8 cellular contexts compared by ENCODE assay signal in genomic region chr6:5005038-5005433, GRCh38. TPM values are rescaled to one million over a fixed set of nuclear protein-coding genes. Genes with fewer than 3 reads are reported as not detected.
A peak's percentile ranks its signal among the peaks of the same experiment; 100 is the strongest.
DNase-seq lines count a peak whose midpoint lies in the region; ATAC-seq and TF ChIP-seq lines count a peak whose summit lies in the region.
"Not testable (repeated sequence)": the region's sequence is repeated elsewhere in the genome, so short reads cannot be mapped to it uniquely, and the experiment has no call there.

No MANE protein-coding gene starts in this region.

- not testable (repeated sequence) for H3K27me3 ChIP-seq in BLaER1 treated with 17β-estradiol and CSF1 and Interleukin-3, amounts not matched to agents 10 nM and 100 nM; HCT116 (ENCODE audit: insufficient read depth, low read length); PC-3 (ENCODE audit: low read length); iPS-20b (ENCODE audit: insufficient read depth, low read length); neural progenitor cell

- TF ChIP-seq RAD21 in HCT116 (IDR thresholded peaks at IDR 0.05; ENCODE audit: low read depth) = not testable (repeated sequence)

- peaks cover 7 to 19% (median 16%) of the 10 kb centered on the region in 10 experiments; a peak in 19 of 20 replicates for H3K4me1 ChIP-seq in BLaER1 treated with 17β-estradiol and CSF1 and Interleukin-3, amounts not matched to agents 10 nM and 100 nM
- peaks cover 0 to 17% of the 10 kb centered on the region in 2 experiments; a peak in 2 of 4 replicates for H3K4me1 ChIP-seq in HCT116 (ENCODE audit: control insufficient read depth in 1 of 2, insufficient read depth in 2 of 2, low read length in 2 of 2)
- peaks cover 11% of the 10 kb centered on the region; the same call in 1 of the 2 replicates for H3K4me1 ChIP-seq in PC-3 (ENCODE audit: insufficient read depth, low read length)
- H3K4me1 ChIP-seq in iPS-20b (ENCODE audit: insufficient read depth, low read length); neural progenitor cell: not testable (repeated sequence)

- H3K36me3 ChIP-seq in BLaER1 treated with 17β-estradiol and CSF1 and Interleukin-3, amounts not matched to agents 10 nM and 100 nM = peaks cover 0 to 25% (median 21%) of the 10 kb centered on the region in 11 experiments; a peak in 21 of 22 replicates
- not testable (repeated sequence) for H3K36me3 ChIP-seq in HCT116 (ENCODE audit: control insufficient read depth in 1 of 2, insufficient read depth in 2 of 2, low read length in 2 of 2); neural progenitor cell
- H3K36me3 ChIP-seq in PC-3 (ENCODE audit: low read depth, low read length) = peaks cover 12% of the 10 kb centered on the region; the same call in 1 of the 2 replicates
- H3K36me3 ChIP-seq in iPS-20b (ENCODE audit: insufficient read depth, low read depth, low read length) = peaks cover 12% of the 10 kb centered on the region

- not testable (repeated sequence) for DNase-seq in HCT116 (ENCODE audit: low read depth, low spot score); PC-3; activated CD8-positive, alpha-beta T cell treated with anti-CD3 and anti-CD28 coated beads, Interleukin-2, amount 10 ng/mL, durations not matched to agents 7 days and 5 days; activated naive CD8-positive, alpha-beta T cell treated with anti-CD3 and anti-CD28 coated beads, Interleukin-2, amount 50 U/mL, for 24 hours; neural progenitor cell (ENCODE audit: low spot score)

- H3K27ac Mint-ChIP-seq in activated CD8-positive, alpha-beta T cell treated with anti-CD3 and anti-CD28 coated beads, Interleukin-2, amount 10 ng/mL, durations not matched to agents 7 days and 5 days = peak overlapping the region; percentile 15
- peak overlapping the region; percentile 97 for H3K27ac Mint-ChIP-seq in activated naive CD8-positive, alpha-beta T cell treated with anti-CD3 and anti-CD28 coated beads, Interleukin-2, amount 50 U/mL, for 24 hours
- not testable (repeated sequence) for H3K27ac Mint-ChIP-seq in neural progenitor cell
- H3K27ac Mint-ChIP-seq in stimulated activated memory B cell treated with anti-CD40 and anti-IgM and Interleukin-4, amounts not matched to agents 10 μg/mL and 1 μg/mL and 100 μg/mL, for 72 hours = peak overlapping the region; percentile 97

- H3K4me3 ChIP-seq in BLaER1 treated with 17β-estradiol and CSF1 and Interleukin-3, amounts not matched to agents 10 nM and 100 nM; HCT116 (replicated peaks in 1 of 2; ENCODE audit: low read depth in 1 of 2, low read length in 2 of 2); PC-3 (ENCODE audit: low read length); neural progenitor cell: not testable (repeated sequence)
- 0 out of 2 replicates have a peak overlapping the region, but pooled peaks have one; percentile 97 for H3K4me3 ChIP-seq in iPS-20b (ENCODE audit: low read length)

- not testable (repeated sequence) for H2AFZ ChIP-seq in HCT116 (ENCODE audit: low read depth, low read length, poor library complexity, severe bottlenecking); PC-3 (ENCODE audit: low read length)
- H2AFZ ChIP-seq in neural progenitor cell (replicated peaks) = peak overlapping the region; percentile 87

- H3K4me3 Mint-ChIP-seq in activated CD8-positive, alpha-beta T cell treated with anti-CD3 and anti-CD28 coated beads, Interleukin-2, amount 10 ng/mL, durations not matched to agents 7 days and 5 days; stimulated activated memory B cell treated with anti-CD40 and anti-IgM and Interleukin-4, amounts not matched to agents 10 μg/mL and 1 μg/mL and 100 μg/mL, for 72 hours: not testable (repeated sequence)
- H3K4me3 Mint-ChIP-seq in activated naive CD8-positive, alpha-beta T cell treated with anti-CD3 and anti-CD28 coated beads, Interleukin-2, amount 50 U/mL, for 24 hours = peak overlapping the region; percentile 11
- H3K4me3 Mint-ChIP-seq in neural progenitor cell = peak overlapping the region; percentile 91

- ATAC-seq in HCT116; PC-3; activated CD8-positive, alpha-beta T cell treated with anti-CD3 and anti-CD28 coated beads, Interleukin-2, amount 10 ng/mL, durations not matched to agents 7 days and 5 days; activated naive CD8-positive, alpha-beta T cell treated with anti-CD3 and anti-CD28 coated beads, Interleukin-2, amount 50 U/mL, for 24 hours; stimulated activated memory B cell treated with anti-CD40 and anti-IgM and Interleukin-4, amounts not matched to agents 10 μg/mL and 1 μg/mL and 100 μg/mL, for 72 hours: not testable (repeated sequence)

- intact Hi-C loops in HCT116 (cut with micrococcal nuclease); PC-3 (cut with micrococcal nuclease): not testable (repeated sequence)

- BruUV-seq in HCT116 (replicated peaks; lab: Mats Ljungman, UMichigan); PC-3 (replicated peaks; lab: Mats Ljungman, UMichigan): not testable (repeated sequence)

- TF ChIP-seq CTCF in HCT116 (IDR thresholded peaks at IDR 0.05 in 2 of 3, conservative IDR thresholded peaks at IDR 0.05 in 1 of 3; ENCODE audit: borderline replicate concordance in 1 of 3, insufficient read depth in 1 of 3, low read depth in 2 of 3, low read length in 2 of 3); PC-3 (conservative IDR thresholded peaks at IDR 0.05; ENCODE audit: low read depth, low read length); neural progenitor cell (IDR thresholded peaks at IDR 0.05): not testable (repeated sequence)

- peak overlapping the region in 1 of 11 experiments; percentile 92; a peak in 1 of 22 replicates for H3K9ac ChIP-seq in BLaER1 treated with 17β-estradiol and CSF1 and Interleukin-3, amounts not matched to agents 10 nM and 100 nM
- H3K9ac ChIP-seq in HCT116 (ENCODE audit: low read length); PC-3 (ENCODE audit: low read length); iPS-20b (ENCODE audit: low read depth, low read length); neural progenitor cell: not testable (repeated sequence)

- H4K20me1 ChIP-seq in BLaER1 treated with 17β-estradiol and CSF1 and Interleukin-3, amounts not matched to agents 10 nM and 100 nM; HCT116 (ENCODE audit: insufficient read depth); PC-3 (ENCODE audit: low read length); neural progenitor cell (ENCODE audit: low read depth): not testable (repeated sequence)

- H3K9me3 Mint-ChIP-seq in activated CD8-positive, alpha-beta T cell treated with anti-CD3 and anti-CD28 coated beads, Interleukin-2, amount 10 ng/mL, durations not matched to agents 7 days and 5 days (ENCODE audit: insufficient read depth); activated naive CD8-positive, alpha-beta T cell treated with anti-CD3 and anti-CD28 coated beads, Interleukin-2, amount 50 U/mL, for 24 hours; neural progenitor cell; stimulated activated memory B cell treated with anti-CD40 and anti-IgM and Interleukin-4, amounts not matched to agents 10 μg/mL and 1 μg/mL and 100 μg/mL, for 72 hours: not testable (repeated sequence)

- H3K4me2 ChIP-seq in BLaER1 treated with 17β-estradiol and CSF1 and Interleukin-3, amounts not matched to agents 10 nM and 100 nM = peak overlapping the region in 10 of 11 experiments; percentile 79 to 97 (median 87); a peak in 13 of 22 replicates
- H3K4me2 ChIP-seq in HCT116 (ENCODE audit: low read length) (peak overlapping the region; percentile 98), PC-3 (ENCODE audit: low read length) (peak overlapping the region; percentile 93; the same call in 1 of the 2 replicates), neural progenitor cell (peak overlapping the region; percentile 79)

- POLR2A ChIA-PET in HCT116 (lab: Charles Lee); PC-3 (lab: Charles Lee; ENCODE audit: unreplicated experiment); activated CD8-positive, alpha-beta T cell treated with anti-CD3 and anti-CD28 coated beads, Interleukin-2, amount 10 ng/mL, durations not matched to agents 7 days and 5 days (lab: Charles Lee): not testable (repeated sequence)

- not testable (repeated sequence) for H3K79me2 ChIP-seq in HCT116 (ENCODE audit: insufficient read depth, low read length); PC-3 (ENCODE audit: low read length); neural progenitor cell (ENCODE audit: low read depth)

- not testable (repeated sequence) for H3K9me2 ChIP-seq in HCT116 (ENCODE audit: insufficient read depth); PC-3 (replicated peaks; ENCODE audit: low read length)

- not testable (repeated sequence) for H3K27me3 Mint-ChIP-seq in activated CD8-positive, alpha-beta T cell treated with anti-CD3 and anti-CD28 coated beads, Interleukin-2, amount 10 ng/mL, durations not matched to agents 7 days and 5 days (ENCODE audit: low read depth); activated naive CD8-positive, alpha-beta T cell treated with anti-CD3 and anti-CD28 coated beads, Interleukin-2, amount 50 U/mL, for 24 hours; neural progenitor cell (ENCODE audit: insufficient read depth, low read depth); stimulated activated memory B cell treated with anti-CD40 and anti-IgM and Interleukin-4, amounts not matched to agents 10 μg/mL and 1 μg/mL and 100 μg/mL, for 72 hours

- H3K9me3 ChIP-seq in BLaER1 treated with 17β-estradiol and CSF1 and Interleukin-3, amounts not matched to agents 10 nM and 100 nM (replicated peaks in 1 of 11); HCT116 (ENCODE audit: control insufficient read depth in 1 of 2, insufficient read depth in 1 of 2, low read depth in 1 of 2, low read length in 2 of 2); PC-3 (ENCODE audit: low read length); iPS-20b (ENCODE audit: insufficient read depth, low read depth, low read length); neural progenitor cell (ENCODE audit: low read depth): not testable (repeated sequence)

- not testable (repeated sequence) for H3F3A ChIP-seq in PC-3 (ENCODE audit: low read length, unreplicated experiment); neural progenitor cell (ENCODE audit: low read depth)

- H3K36me3 Mint-ChIP-seq in activated CD8-positive, alpha-beta T cell treated with anti-CD3 and anti-CD28 coated beads, Interleukin-2, amount 10 ng/mL, durations not matched to agents 7 days and 5 days (ENCODE audit: low read depth); neural progenitor cell; stimulated activated memory B cell treated with anti-CD40 and anti-IgM and Interleukin-4, amounts not matched to agents 10 μg/mL and 1 μg/mL and 100 μg/mL, for 72 hours: not testable (repeated sequence)
- H3K36me3 Mint-ChIP-seq in activated naive CD8-positive, alpha-beta T cell treated with anti-CD3 and anti-CD28 coated beads, Interleukin-2, amount 50 U/mL, for 24 hours (ENCODE audit: low read depth) = peaks cover 16% of the 10 kb centered on the region

- H3K4me1 Mint-ChIP-seq in activated CD8-positive, alpha-beta T cell treated with anti-CD3 and anti-CD28 coated beads, Interleukin-2, amount 10 ng/mL, durations not matched to agents 7 days and 5 days (ENCODE audit: low read depth) = peaks cover 24% of the 10 kb centered on the region
- H3K4me1 Mint-ChIP-seq in activated naive CD8-positive, alpha-beta T cell treated with anti-CD3 and anti-CD28 coated beads, Interleukin-2, amount 50 U/mL, for 24 hours = peaks cover 23% of the 10 kb centered on the region
- peaks cover 10% of the 10 kb centered on the region for H3K4me1 Mint-ChIP-seq in neural progenitor cell
- H3K4me1 Mint-ChIP-seq in stimulated activated memory B cell treated with anti-CD40 and anti-IgM and Interleukin-4, amounts not matched to agents 10 μg/mL and 1 μg/mL and 100 μg/mL, for 72 hours = not testable (repeated sequence)

- not testable (repeated sequence) for TF ChIP-seq POLR2A in HCT116 (IDR thresholded peaks at IDR 0.05; ENCODE audit: borderline replicate concordance, extremely low read depth, insufficient read depth, insufficient read length)

- peak overlapping the region in 4 of 11 experiments; percentile 87 to 94 (median 91); a peak in 3 of 22 replicates for H3K27ac ChIP-seq in BLaER1 treated with 17β-estradiol and CSF1 and Interleukin-3, amounts not matched to agents 10 nM and 100 nM
- H3K27ac ChIP-seq in HCT116 (ENCODE audit: low read depth, low read length); PC-3 (ENCODE audit: low read length); iPS-20b (ENCODE audit: low read length); neural progenitor cell: not testable (repeated sequence)

- CTCF ChIA-PET in HCT116 (lab: Charles Lee); PC-3 (lab: Charles Lee): not testable (repeated sequence)
- CTCF ChIA-PET in activated CD8-positive, alpha-beta T cell treated with anti-CD3 and anti-CD28 coated beads, Interleukin-2, amount 10 ng/mL, durations not matched to agents 7 days and 5 days (lab: Charles Lee) = interaction anchor here (1.3 kb wide), 1 partner anchor 10 kb away, joined by 3 read pairs; no protein-coding TSS in a partner anchor

- RAD21 ChIA-PET in HCT116 (lab: Charles Lee; ENCODE audit: low non-redundant PET in 1 of 2, low total read pairs in 2 of 2, uncharacterized antibody in 2 of 2, unreplicated experiment in 2 of 2) = not testable (repeated sequence)

RNA-seq across cellular contexts. Expression of gene RPP40, which starts 1.2 kb away (rescaled TPM):
- 15.9 TPM for total RNA-seq in HCT116 (2021; ENCODE audit: unreplicated experiment)
- 7.1 and 12.8 TPM in 2 replicates for polyA plus RNA-seq in HCT116 (2012)
- total RNA-seq in PC-3 (2014; rRNA removed) = 29.3 and 37.9 TPM in 2 replicates
- total RNA-seq in activated CD8-positive, alpha-beta T cell treated with anti-CD3 and anti-CD28 coated beads, Interleukin-2, amount 10 ng/mL, durations not matched to agents 7 days and 5 days = 1 to 10 TPM; 5.0 to 6.3 TPM
- total RNA-seq in neural progenitor cell (ENCODE audit: low replicate concordance) = 19.3 and 23.2 TPM in 2 replicates
